ENCODE assay signal across 8 cellular contexts in the genomic region with DNA sequence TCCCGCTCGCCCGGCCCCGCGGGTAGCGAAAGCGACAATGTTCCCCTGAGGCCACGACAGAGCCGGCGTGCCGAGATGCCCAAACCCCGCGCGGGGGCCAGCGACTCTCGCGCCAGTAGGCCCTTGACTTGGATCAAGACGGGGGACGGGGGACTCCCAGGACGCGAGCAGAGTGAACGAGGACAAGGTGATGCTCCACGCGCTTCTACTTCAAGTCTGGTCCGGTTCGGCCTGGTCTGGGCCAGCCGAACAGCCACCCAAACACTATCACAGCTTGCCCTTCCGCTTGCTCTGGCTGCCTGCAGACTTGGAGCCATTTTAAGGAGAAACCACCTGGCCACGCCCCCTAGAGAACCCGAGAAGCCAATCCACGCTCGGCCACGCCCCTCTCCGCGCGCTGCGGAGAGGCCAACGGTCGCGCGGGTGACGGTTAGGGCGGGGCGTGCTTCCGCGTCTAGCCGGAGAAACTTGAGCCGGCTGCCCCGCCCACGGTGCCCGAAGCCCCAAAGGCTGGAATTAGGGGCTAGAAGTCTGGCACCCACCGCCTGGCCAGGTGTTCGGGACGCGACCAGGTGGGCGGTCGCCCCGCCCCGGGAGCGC. TPM values are rescaled to one million over a fixed set of nuclear protein-coding genes. Genes with fewer than 3 reads are reported as not detected.
DNase-seq lines count a peak whose midpoint lies in the region; ATAC-seq, FAIRE-seq and TF ChIP-seq lines count a peak whose summit lies in the region.

No MANE protein-coding gene starts in this region.

- peak overlapping the region; percentile 86 for H3K14ac ChIP-seq in trophoblast cell (ENCODE audit: low read length)

- TF ChIP-seq EP300 in transverse colon (IDR thresholded peaks at IDR 0.05; ENCODE audit: low read depth): peak; percentile 92

- H3K27ac ChIP-seq in cardiac muscle cell (peak overlapping the region; percentile 96), trophoblast cell (ENCODE audit: low read depth, low read length) (peak overlapping the region; percentile 99), transverse colon (peak overlapping the region; percentile 99 to 100 (median 100))

- H3K4me3 ChIP-seq in adipocyte (ENCODE audit: low read length) (peak overlapping the region; percentile 94), cardiac muscle cell (peak overlapping the region; percentile 55), trophoblast cell (ENCODE audit: low read depth, low read length) (peak overlapping the region; percentile 89), transverse colon (peak overlapping the region; percentile 70 to 93 (median 82))

- H3K4me2 ChIP-seq in trophoblast cell (ENCODE audit: low read length): peak overlapping the region; percentile 96

- no peaks in the 10 kb centered on the region for H3K9me3 ChIP-seq in adipocyte (ENCODE audit: control insufficient read depth, low read length)
- no peaks in the 10 kb centered on the region for H3K9me3 ChIP-seq in cardiac muscle cell (ENCODE audit: low read depth)
- peaks cover 4% of the 10 kb centered on the region for H3K9me3 ChIP-seq in trophoblast cell (ENCODE audit: insufficient read depth, low read depth, low read length)
- H3K9me3 ChIP-seq in transverse colon: no peaks in the 10 kb centered on the region

- peak; percentile 99 for TF ChIP-seq POLR2A in GM12891 (IDR thresholded peaks at IDR 0.05; ENCODE audit: low read depth, low read length)
- peak; percentile 100 for TF ChIP-seq POLR2A in transverse colon (IDR thresholded peaks at IDR 0.05)

- H3K9ac ChIP-seq in adipocyte (ENCODE audit: low read length) (peak overlapping the region; percentile 94), trophoblast cell (ENCODE audit: low read length) (peak overlapping the region; percentile 90)

- peak; percentile 89 for DNase-seq in GM12891 (ENCODE audit: insufficient read length, low spot score)
- peak; percentile 90 for DNase-seq in NCI-H1417 treated with DMSO at 0.1 percent for 48 hours (lab: John Stamatoyannopoulos, UW)
- DNase-seq in SW 1271 (lab: John Stamatoyannopoulos, UW): peak; percentile 76 to 91
- peak; percentile 100 for DNase-seq in adipocyte (ENCODE audit: low read depth)
- DNase-seq in cardiac muscle cell (ENCODE audit: low read depth in 1 of 2, low spot score in 1 of 2): peak; percentile 98 to 100
- peak; percentile 98 to 100 for DNase-seq in trophoblast cell
- DNase-seq in transverse colon: peak; percentile 100

- peaks cover 27% of the 10 kb centered on the region for H3K79me1 ChIP-seq in trophoblast cell (ENCODE audit: low read length)

- peak overlapping the region; percentile 94 for H4K91ac ChIP-seq in trophoblast cell (ENCODE audit: low read depth, low read length)

- peak overlapping the region; percentile 76 for H4K12ac ChIP-seq in trophoblast cell (ENCODE audit: low read depth, low read length)

- no CpG with 5 or more reads among the region's 60 CpGs for WGBS in trophoblast cell (ENCODE audit: extremely low coverage, insufficient coverage, insufficient read length)
- WGBS in transverse colon (ENCODE audit: low coverage in 1 of 2), 2 donors: 1% methylated on average over 47 of the region's 60 CpGs; no CpG with 5 or more reads in 1 of the 2 donors

- TF ChIP-seq CTCF in cardiac muscle cell (IDR thresholded peaks at IDR 0.05; ENCODE audit: low read depth, low read length) (no peak), transverse colon (IDR thresholded peaks at IDR 0.05) (no peak)

- peak overlapping the region; percentile 97 for H4K8ac ChIP-seq in trophoblast cell (ENCODE audit: low read depth, low read length)

- H3K4ac ChIP-seq in trophoblast cell (ENCODE audit: low read depth, low read length): peak overlapping the region; percentile 37

- peak overlapping the region; percentile 95 for H2BK5ac ChIP-seq in trophoblast cell (ENCODE audit: low read depth, low read length, poor library complexity)

- H3K23ac ChIP-seq in trophoblast cell (ENCODE audit: low read length): no peak overlapping the region

- in situ Hi-C loops in transverse colon (cut with MboI; ENCODE audit: low pct_ligation_motif_present in 1 of 4, low pct_unique_long_range_greater_than_20kb in 1 of 4, low sequenced_read_pairs in 3 of 4): no loop called here

- peak overlapping the region; percentile 57 for H2AFZ ChIP-seq in trophoblast cell (ENCODE audit: insufficient read depth, low read length, poor library complexity)

- no peak overlapping the region for H2BK12ac ChIP-seq in trophoblast cell (ENCODE audit: low read length)

- H3K18ac ChIP-seq in trophoblast cell (ENCODE audit: low read length): peak overlapping the region; percentile 76

- intact Hi-C loops in transverse colon (cut with DNase I; ENCODE audit: low total_unique reads): no loop called here

- peaks cover 21% of the 10 kb centered on the region for H3K79me2 ChIP-seq in trophoblast cell (ENCODE audit: control insufficient read depth, insufficient read depth, low read length, poor library complexity)

- peak; percentile 59 for ATAC-seq in HG02798 (IDR thresholded peaks at IDR 0.05; ENCODE audit: poor library complexity, unreplicated experiment)

- peak overlapping the region; percentile 75 for H2BK120ac ChIP-seq in trophoblast cell (ENCODE audit: insufficient read depth, low read length, poor library complexity)

- H3K4me1 ChIP-seq in adipocyte (ENCODE audit: control insufficient read depth, insufficient read depth, low read length) (peaks cover 43% of the 10 kb centered on the region), cardiac muscle cell (ENCODE audit: low read depth) (peaks cover 15% of the 10 kb centered on the region), trophoblast cell (ENCODE audit: control insufficient read depth in 1 of 2, insufficient read depth in 2 of 2, low read length in 2 of 2) (peaks cover 14 to 24% of the 10 kb centered on the region in 2 experiments), transverse colon (peaks cover 19 to 52% (median 37%) of the 10 kb centered on the region in 4 donors)

- H3K27me3 ChIP-seq in adipocyte (replicated peaks; ENCODE audit: control insufficient read depth, insufficient read depth, low read length): no peaks in the 10 kb centered on the region
- H3K27me3 ChIP-seq in cardiac muscle cell: no peaks in the 10 kb centered on the region
- no peaks in the 10 kb centered on the region for H3K27me3 ChIP-seq in trophoblast cell (ENCODE audit: insufficient read depth, low read length)
- no peaks in the 10 kb centered on the region for H3K27me3 ChIP-seq in transverse colon

- FAIRE-seq in GM12891 (lab: Jason Lieb, UNC): no peak

- H3K36me3 ChIP-seq in adipocyte (ENCODE audit: control insufficient read depth, insufficient read depth, low read length, severe bottlenecking): peaks cover 27% of the 10 kb centered on the region
- peaks cover 26% of the 10 kb centered on the region for H3K36me3 ChIP-seq in cardiac muscle cell
- peaks cover 33 to 45% of the 10 kb centered on the region in 2 experiments for H3K36me3 ChIP-seq in trophoblast cell (ENCODE audit: control insufficient read depth in 1 of 2, insufficient read depth in 2 of 2, low read length in 2 of 2)
- H3K36me3 ChIP-seq in transverse colon: peaks cover 0 to 23% (median 0%) of the 10 kb centered on the region in 4 donors

- peak overlapping the region; percentile 70 for H2AK5ac ChIP-seq in trophoblast cell (ENCODE audit: low read length)

TF ChIP-seq in GM12891, 5 proteins besides CTCF, POLR2A, EP300 and RAD21:
- no peak for TF ChIP-seq SPI1 (IDR thresholded peaks at IDR 0.05; ENCODE audit: low read depth, low read length)
- TF ChIP-seq POLR2AphosphoS5 (IDR thresholded peaks at IDR 0.05; ENCODE audit: low read depth, low read length): peak; percentile 100
- TF ChIP-seq PAX5 (IDR thresholded peaks at IDR 0.05; ENCODE audit: insufficient read depth, low read length, severe bottlenecking): no peak
- peak; percentile 94 for TF ChIP-seq POU2F2 (IDR thresholded peaks at IDR 0.05; ENCODE audit: low read depth, low read length)
- TF ChIP-seq TAF1 (IDR thresholded peaks at IDR 0.05; ENCODE audit: low read depth, low read length): peak; percentile 94

RNA-seq across cellular contexts. Expression of a gene that starts 0.6 kb away (rescaled TPM):
- polyA plus RNA-seq in GM12891 (2012; ENCODE audit: low read depth, missing spikeins): 105 TPM
- total RNA-seq in cardiac muscle cell (217 and 361 TPM in 2 replicates), transverse colon (100 to 1,000 TPM in 1 of 4 donors, 10 to 100 TPM in 3; 30.4 to 125 (median 88.1) TPM)
- 280 and 310 TPM in 2 replicates for polyA plus RNA-seq in cardiac muscle cell
- polyA plus RNA-seq in trophoblast cell (2013): 59.8 and 65.4 TPM in 2 replicates

RNA-seq across cellular contexts. Expression of a gene that starts 2.9 kb away (rescaled TPM):
- polyA plus RNA-seq in GM12891 (2012; ENCODE audit: low read depth, missing spikeins): 22.2 TPM
- total RNA-seq in cardiac muscle cell (78.0 and 81.0 TPM in 2 replicates), transverse colon (100 to 1,000 TPM in 1 of 4 donors, 10 to 100 TPM in 3; 30.4 to 136 (median 42.0) TPM)
- polyA plus RNA-seq in cardiac muscle cell: 54.6 and 96.2 TPM in 2 replicates
- polyA plus RNA-seq in trophoblast cell (2013): 26.4 and 27.5 TPM in 2 replicates

RNA-seq across cellular contexts. Expression of a gene that starts 7.9 kb away (rescaled TPM):
- polyA plus RNA-seq in GM12891 (2012; ENCODE audit: low read depth, missing spikeins): 251 TPM
- total RNA-seq in cardiac muscle cell (155 and 186 TPM in 2 replicates), transverse colon (100 to 1,000 TPM in 1 of 4 donors, 10 to 100 TPM in 3; 25.1 to 106 (median 72.7) TPM)
- polyA plus RNA-seq in cardiac muscle cell: 118 and 179 TPM in 2 replicates
- polyA plus RNA-seq in trophoblast cell (2013): 226 and 229 TPM in 2 replicates

RNA-seq across cellular contexts. Expression of a gene that starts 14.1 kb away (rescaled TPM):
- polyA plus RNA-seq in GM12891 (2012; ENCODE audit: low read depth, missing spikeins): 126 TPM
- total RNA-seq in cardiac muscle cell: 176 and 223 TPM in 2 replicates
- 276 and 277 TPM in 2 replicates for polyA plus RNA-seq in cardiac muscle cell
- 72.0 and 72.8 TPM in 2 replicates for polyA plus RNA-seq in trophoblast cell (2013)
- total RNA-seq in transverse colon: 100 to 1,000 TPM in 3 of 4 donors, 10 to 100 TPM in 1; 76.0 to 162 (median 146) TPM

RNA-seq across cellular contexts. Expression of a gene that starts 31.3 kb away (rescaled TPM):
- polyA plus RNA-seq in GM12891 (2012; ENCODE audit: low read depth, missing spikeins): 17.9 TPM
- total RNA-seq in cardiac muscle cell (63.3 and 76.5 TPM in 2 replicates), transverse colon (100 to 1,000 TPM in 1 of 4 donors, 10 to 100 TPM in 3; 43.4 to 100 (median 76.6) TPM)
- 60.4 and 84.7 TPM in 2 replicates for polyA plus RNA-seq in cardiac muscle cell
- polyA plus RNA-seq in trophoblast cell (2013): 7.1 and 7.2 TPM in 2 replicates

Comparison
In these comparisons a context has a peak if more than half of its experiments do, and no peak if none do; other contexts are left out.
1. Peak in every context shown above with its lines: DNase-seq, ATAC-seq, H3K4me3 ChIP-seq and H3K27ac ChIP-seq.